10 cellular contexts compared by ENCODE assay signal in genomic region chr12:108784270-108784669, GRCh38. TPM values are rescaled to one million over a fixed set of nuclear protein-coding genes. Genes with fewer than 3 reads are reported as not detected.
A peak's percentile ranks its signal among the peaks of the same experiment; 100 is the strongest.
DNase-seq lines count a peak whose midpoint lies in the region; ATAC-seq and TF ChIP-seq lines count a peak whose summit lies in the region.
"Had no signal": no experiment of that assay in that cellular context is flagged by ENCODE, and none has a peak within 500 bp of the region (broad histone marks: within the 10 kb centered on the region; RNA-seq: fewer than 3 reads in every experiment).

No MANE protein-coding gene starts in this region.

- H3K27me3 ChIP-seq in heart right ventricle: no peaks in the 10 kb centered on the region
- no peaks in the 10 kb centered on the region for H3K27me3 ChIP-seq in spleen (replicated peaks in 1 of 7)
- no peaks in the 10 kb centered on the region for H3K27me3 ChIP-seq in PC-3 (ENCODE audit: low read length)

- peaks cover 4% of the 10 kb centered on the region for H3K4me1 Mint-ChIP-seq in stimulated activated naive CD8-positive, alpha-beta T cell treated with anti-CD3 and anti-CD28 coated beads, Interleukin-15, amount 100 ng/mL, for 72 hours
- H3K4me1 Mint-ChIP-seq: activated naive CD8-positive, alpha-beta T cell treated with anti-CD3 and anti-CD28 coated beads for 36 hours had no signal

- no peak for TF ChIP-seq POLR2A in spleen (IDR thresholded peaks at IDR 0.05)

- H3K9me3 ChIP-seq in heart right ventricle (no peaks in the 10 kb centered on the region), spleen (no peaks in the 10 kb centered on the region), PC-3 (ENCODE audit: low read length) (no peaks in the 10 kb centered on the region)

- peaks cover 3% of the 10 kb centered on the region; the same call in 1 of the 2 replicates for H4K20me1 ChIP-seq in PC-3 (ENCODE audit: low read length)

- H3K36me3 ChIP-seq in heart right ventricle: peaks cover 0 to 70% (median 27%) of the 10 kb centered on the region in 9 donors
- H3K36me3 ChIP-seq in spleen: peaks cover 6 to 65% (median 37%) of the 10 kb centered on the region in 6 donors
- H3K36me3 ChIP-seq in PC-3 (ENCODE audit: low read depth, low read length): peaks cover 24% of the 10 kb centered on the region

- H3K4me3 ChIP-seq in heart right ventricle (no peak overlapping the region), spleen (no peak overlapping the region), PC-3 (ENCODE audit: low read length) (no peak overlapping the region)

- CTCF ChIA-PET in PC-3 (lab: Charles Lee): no interaction called here

- no peak overlapping the region for H3K4me3 Mint-ChIP-seq in stimulated activated naive CD8-positive, alpha-beta T cell treated with anti-CD3 and anti-CD28 coated beads, Interleukin-15, amount 100 ng/mL, for 72 hours
- H3K4me3 Mint-ChIP-seq: activated naive CD8-positive, alpha-beta T cell treated with anti-CD3 and anti-CD28 coated beads for 36 hours; CD4-positive, alpha-beta memory T cell had no signal

- no peak overlapping the region for H3K27ac Mint-ChIP-seq in stimulated activated naive CD8-positive, alpha-beta T cell treated with anti-CD3 and anti-CD28 coated beads, Interleukin-15, amount 100 ng/mL, for 72 hours
- H3K27ac Mint-ChIP-seq: activated naive CD8-positive, alpha-beta T cell treated with anti-CD3 and anti-CD28 coated beads for 36 hours had no signal

- POLR2A ChIA-PET in PC-3 (lab: Charles Lee; ENCODE audit: unreplicated experiment): no interaction called here

- DNase-seq in NCI-H128 (lab: John Stamatoyannopoulos, UW; ENCODE audit: unreplicated experiment) (peak; percentile 20), NCI-H748 (lab: John Stamatoyannopoulos, UW; ENCODE audit: unreplicated experiment) (peak; percentile 62), heart right ventricle (no peak), spleen (peak; percentile 24), PC-3 (no peak), NCI-H1694 treated with DMSO at 0.1 percent for 48 hours (lab: John Stamatoyannopoulos, UW) (no peak), HuH-7 (ENCODE audit: low spot score) (no peak)
- no peak for DNase-seq in stimulated activated naive CD8-positive, alpha-beta T cell treated with anti-CD3 and anti-CD28 coated beads, Interleukin-15, amount 100 ng/mL, for 72 hours
- DNase-seq: activated naive CD8-positive, alpha-beta T cell treated with anti-CD3 and anti-CD28 coated beads for 36 hours; CD4-positive, alpha-beta memory T cell had no signal

- BruUV-seq in PC-3 (replicated peaks; lab: Mats Ljungman, UMichigan): no TSS peak

- ATAC-seq in heart right ventricle (peak in 1 of 8 donors; percentile 13), PC-3 (no peak)
- no peak for ATAC-seq in stimulated activated naive CD8-positive, alpha-beta T cell treated with anti-CD3 and anti-CD28 coated beads, Interleukin-15, amount 100 ng/mL, for 72 hours

- peaks cover 25 to 93% (median 70%) of the 10 kb centered on the region in 9 donors for H3K4me1 ChIP-seq in heart right ventricle
- peaks cover 0 to 21% (median 9%) of the 10 kb centered on the region in 6 donors for H3K4me1 ChIP-seq in spleen
- H3K4me1 ChIP-seq in PC-3 (ENCODE audit: insufficient read depth, low read length): peaks cover 6% of the 10 kb centered on the region; the same call in 1 of the 2 replicates

- H3K27ac ChIP-seq in heart right ventricle: peak overlapping the region in 6 of 10 donors; percentile 0 to 73 (median 52)
- peak overlapping the region in 1 of 8 donors; percentile 14 for H3K27ac ChIP-seq in spleen
- no peak overlapping the region for H3K27ac ChIP-seq in PC-3 (ENCODE audit: low read length)

- no peaks in the 10 kb centered on the region for H3K27me3 Mint-ChIP-seq in stimulated activated naive CD8-positive, alpha-beta T cell treated with anti-CD3 and anti-CD28 coated beads, Interleukin-15, amount 100 ng/mL, for 72 hours
- H3K27me3 Mint-ChIP-seq: activated naive CD8-positive, alpha-beta T cell treated with anti-CD3 and anti-CD28 coated beads for 36 hours; CD4-positive, alpha-beta memory T cell had no signal

- intact Hi-C loops in heart right ventricle (cut with DNase I): loop anchor here in 4 of 10 donors (2.0 to 10.0 kb wide), 2 partner anchors 49 to 61 kb away; partner anchors contain the start of gene CORO1C (in 3 of the 4)
- intact Hi-C loops in spleen (cut with DNase I; ENCODE audit: low total_unique reads): no loop called here
- intact Hi-C loops in PC-3 (cut with micrococcal nuclease): loop anchor here (5.0 kb wide), 1 partner anchor 47 kb away; no protein-coding TSS in a partner anchor

- no peaks in the 10 kb centered on the region for H3F3A ChIP-seq in PC-3 (ENCODE audit: low read length, unreplicated experiment)

- no peak overlapping the region for H2AFZ ChIP-seq in PC-3 (ENCODE audit: low read length)

- H3K9me3 Mint-ChIP-seq in stimulated activated naive CD8-positive, alpha-beta T cell treated with anti-CD3 and anti-CD28 coated beads, Interleukin-15, amount 100 ng/mL, for 72 hours: no peaks in the 10 kb centered on the region
- H3K9me3 Mint-ChIP-seq: activated naive CD8-positive, alpha-beta T cell treated with anti-CD3 and anti-CD28 coated beads for 36 hours; CD4-positive, alpha-beta memory T cell had no signal

- no peak overlapping the region for H3K9ac ChIP-seq in PC-3 (ENCODE audit: low read length)

- H3K9me2 ChIP-seq in PC-3 (replicated peaks; ENCODE audit: low read length): no peaks in the 10 kb centered on the region

- no peaks in the 10 kb centered on the region for H3K79me2 ChIP-seq in PC-3 (ENCODE audit: low read length)

- TF ChIP-seq CTCF in heart right ventricle (IDR thresholded peaks at IDR 0.05) (no peak), spleen (IDR thresholded peaks at IDR 0.05 in 8 of 11, conservative IDR thresholded peaks at IDR 0.05 in 3 of 11) (no peak), PC-3 (conservative IDR thresholded peaks at IDR 0.05; ENCODE audit: low read depth, low read length) (no peak)

- H3K4me2 ChIP-seq in PC-3 (ENCODE audit: low read length): no peak overlapping the region

- 80 to 86% methylated on average over 6 of the region's 6 CpGs for WGBS in heart right ventricle, 2 donors
- 85 to 96% (median 92%) methylated on average over 6 of the region's 6 CpGs for WGBS in spleen, 5 donors

RNA-seq across cellular contexts. Expression of gene CORO1C, which starts 53.0 kb away (rescaled TPM):
- 10 to 100 TPM; 50.2 to 88.6 (median 59.1) TPM for total RNA-seq in heart right ventricle
- polyA plus RNA-seq in heart right ventricle: 10 to 100 TPM; 25.5 to 34.5 TPM
- 100 to 1,000 TPM in 2 of 7 donors, 10 to 100 TPM in 5; 71.2 to 119 (median 79.1) TPM for total RNA-seq in spleen
- polyA plus RNA-seq in spleen: 10 to 100 TPM; 12.0 to 26.1 (median 17.1) TPM
- 159 and 179 TPM in 2 replicates for total RNA-seq in PC-3 (2014; rRNA removed)

Comparison
In these comparisons a context has a peak if more than half of its experiments do, and no peak if none do; other contexts are left out.
1. DNase-seq: peak in NCI-H128 (single experiment), NCI-H748 (single experiment) and spleen (single experiment); none in heart right ventricle (0 of 2), PC-3 (single experiment), NCI-H1694 treated with DMSO at 0.1 percent for 48 hours (single experiment), stimulated activated naive CD8-positive, alpha-beta T cell treated with anti-CD3 and anti-CD28 coated beads, Interleukin-15, amount 100 ng/mL, for 72 hours (0 of 2) and HuH-7 (single experiment).